In genomic region chr10:32970910-32971309, GRCh38 we compare ENCODE assay signal across 1 cellular context.
TF ChIP-seq lines count a peak whose summit lies in the region.

No MANE protein-coding gene starts in this region.

TF ChIP-seq in GM12878, 131 proteins besides CTCF, POLR2A, EP300 and RAD21 (continued from another document):
- no peak for TF ChIP-seq ATF2 (IDR thresholded peaks at IDR 0.05; ENCODE audit: low read length)
- no peak for TF ChIP-seq POLR2AphosphoS2 (IDR thresholded peaks at IDR 0.05; ENCODE audit: low read depth, low read length)
- no peak for TF ChIP-seq NR2C2 (IDR thresholded peaks at IDR 0.05; ENCODE audit: borderline replicate concordance, control insufficient read depth, insufficient read length, low read depth)
- TF ChIP-seq TARDBP (IDR thresholded peaks at IDR 0.05; ENCODE audit: borderline replicate concordance), result no peak
- TF ChIP-seq ZNF622 (IDR thresholded peaks at IDR 0.05), result no peak
